Comparison of ENCODE assay signal across 1 cellular context in genomic region chr4:83255584-83255983, GRCh38.
TF ChIP-seq lines count a peak whose summit lies in the region.

No MANE protein-coding gene starts in this region.

TF ChIP-seq in K562, 482 proteins besides CTCF, POLR2A, EP300 and RAD21 (continued from another document):
- TF ChIP-seq REST (CRISPR knock-in tag; IDR thresholded peaks at IDR 0.05; ENCODE audit: low read depth) (no peak), XRCC3 (IDR thresholded peaks at IDR 0.05) (no peak), POLR3G (IDR thresholded peaks at IDR 0.05; ENCODE audit: extremely low read depth, insufficient read length, insufficient replicate concordance) (no peak), ZBTB1 (CRISPR knock-in tag; IDR thresholded peaks at IDR 0.05; ENCODE audit: borderline replicate concordance, low read depth) (no peak), CBX2 (IDR thresholded peaks at IDR 0.05; ENCODE audit: insufficient read depth, low read length, poor library complexity, severe bottlenecking) (no peak), SMARCA4 (IDR thresholded peaks at IDR 0.05) (peak; percentile 18; the same call in 1 of the 2 replicates), ATF7 (IDR thresholded peaks at IDR 0.05) (peak; percentile 49; the same call in 1 of the 2 replicates), PRPF4 (IDR thresholded peaks at IDR 0.05; ENCODE audit: insufficient read depth, low read depth, low read length, poor library complexity, severe bottlenecking) (no peak), CEBPG (CRISPR knock-in tag; IDR thresholded peaks at IDR 0.05) (peak; percentile 65), CEBPG (tag; conservative IDR thresholded peaks at IDR 0.05 in 1 of 2, IDR thresholded peaks at IDR 0.05 in 1 of 2) (peak; percentile 36 to 93; a peak in 3 of 4 replicates), ZBTB11 (CRISPR knock-in tag; IDR thresholded peaks at IDR 0.05) (no peak), CSDE1 (IDR thresholded peaks at IDR 0.05) (no peak), RERE (CRISPR knock-in tag; IDR thresholded peaks at IDR 0.05; ENCODE audit: borderline replicate concordance) (no peak), JUNB (CRISPR knock-in tag; conservative IDR thresholded peaks at IDR 0.05) (no peak), ATF3 (IDR thresholded peaks at IDR 0.05) (peak; percentile 69; the same call in 1 of the 2 replicates), ATF3 (CRISPR knock-in tag; conservative IDR thresholded peaks at IDR 0.05) (no peak), LCOR (CRISPR knock-in tag; IDR thresholded peaks at IDR 0.05) (no peak), ATF1 (CRISPR knock-in tag; IDR thresholded peaks at IDR 0.05) (no peak), ATF1 (tag; IDR thresholded peaks at IDR 0.05) (no peak), JUND (IDR thresholded peaks at IDR 0.05; ENCODE audit: borderline replicate concordance, low read depth, low read length) (peak; percentile 63; the same call in 1 of the 2 replicates), JUND (tag; IDR thresholded peaks at IDR 0.05; ENCODE audit: borderline replicate concordance, low read depth, low read length) (peak; percentile 14; the same call in 1 of the 3 replicates), ETV1 (tag; conservative IDR thresholded peaks at IDR 0.05; ENCODE audit: low read depth) (peak; percentile 67), PCBP2 (IDR thresholded peaks at IDR 0.05; ENCODE audit: low read depth, low read length, poor library complexity, severe bottlenecking) (no peak), MTA1 (IDR thresholded peaks at IDR 0.05; ENCODE audit: borderline replicate concordance) (no peak), ADNP (tag; IDR thresholded peaks at IDR 0.05) (no peak), TEAD4 (IDR thresholded peaks at IDR 0.05; ENCODE audit: low read length) (peak; percentile 62; the same call in 1 of the 2 replicates), TEAD4 (CRISPR knock-in tag; IDR thresholded peaks at IDR 0.05; ENCODE audit: borderline replicate concordance) (no peak), NR2C2 (CRISPR knock-in tag; IDR thresholded peaks at IDR 0.05) (no peak), NR2C2 (tag; IDR thresholded peaks at IDR 0.05) (peak; percentile 91), ARID1B (IDR thresholded peaks at IDR 0.05) (peak; percentile 28; the same call in 1 of the 2 replicates), ZNF717 (CRISPR knock-in tag; IDR thresholded peaks at IDR 0.05) (no peak), ZBTB9 (CRISPR knock-in tag; IDR thresholded peaks at IDR 0.05) (no peak), PKNOX1 (IDR thresholded peaks at IDR 0.05) (peak; percentile 87), JUN (IDR thresholded peaks at IDR 0.05; ENCODE audit: borderline replicate concordance, low read depth, low read length) (peak; percentile 49; the same call in 1 of the 2 replicates), JUN (CRISPR knock-in tag; IDR thresholded peaks at IDR 0.05; ENCODE audit: borderline replicate concordance) (no peak)
TF ChIP-seq in K562: peak in this region for 24.
